ENCODE assay signal across 26 cellular contexts in genomic region chr14:35607380-35607779, GRCh38.
"Had no signal": no experiment of that assay in that cellular context is flagged by ENCODE, and none has a peak within 500 bp of the region (broad histone marks: within the 10 kb centered on the region; RNA-seq: fewer than 3 reads in every experiment).

No MANE protein-coding gene starts in this region.

- H3K27me3 Mint-ChIP-seq: activated naive CD8-positive, alpha-beta T cell treated with anti-CD3 and anti-CD28 coated beads, Interleukin-2, amount 10 ng/mL, durations not matched to agents 7 days and 5 days had no signal

- H3K27me3 ChIP-seq: adrenal gland, breast epithelium, MG63 had no signal

- H3K4me1 Mint-ChIP-seq: WTC11 had no signal

- H3K27ac Mint-ChIP-seq: activated CD8-positive, alpha-beta T cell treated with anti-CD3 and anti-CD28 coated beads, Interleukin-2, amount 10 ng/mL, durations not matched to agents 7 days and 5 days; activated naive CD8-positive, alpha-beta T cell treated with anti-CD3 and anti-CD28 coated beads, Interleukin-2, amount 10 ng/mL, durations not matched to agents 7 days and 5 days; T-helper 1 cell treated with Interleukin-12 subunit alpha and Interleukin-12 subunit beta and Interleukin-4 antibody, amounts not matched to agents 30 μg/mL and 1 μg/mL, for 36 hours; WTC11 had no signal

- H3K4me3 ChIP-seq: adrenal gland, breast epithelium, MG63 had no signal

- H3K4me1 ChIP-seq: adrenal gland, breast epithelium had no signal

- H3K36me3 ChIP-seq: breast epithelium, MG63 had no signal

- H3K27ac ChIP-seq: adrenal gland, breast epithelium, KMS-11 had no signal

- H3K9me3 Mint-ChIP-seq: WTC11 had no signal

- DNase-seq: activated CD4-positive, alpha-beta T cell treated with anti-CD3 and anti-CD28 coated beads for 48 hours; activated CD4-positive, alpha-beta T cell treated with anti-CD3 and anti-CD28 coated beads, Interleukin-2, amount 50 U/mL, for 4 hours; activated CD4-positive, CD25-positive, alpha-beta regulatory T cell treated with anti-CD3 and anti-CD28 coated beads, Interleukin-2, amount 50 U/mL, for 72 hours; activated CD8-positive, alpha-beta memory T cell treated with anti-CD3 and anti-CD28 coated beads, Interleukin-2, amount 50 U/mL, for 48 hours; activated CD8-positive, alpha-beta T cell treated with anti-CD3 and anti-CD28 coated beads, Interleukin-2, amount 10 ng/mL, durations not matched to agents 7 days and 5 days; activated naive CD4-positive, alpha-beta T cell treated with anti-CD3 and anti-CD28 coated beads, Interleukin-2, amount 50 U/mL, for 16 hours; activated naive CD8-positive, alpha-beta T cell treated with anti-CD3 and anti-CD28 coated beads, Interleukin-2, amount 10 ng/mL, durations not matched to agents 7 days and 5 days; activated T-cell treated with anti-CD3 and anti-CD28 coated beads, Interleukin-2, amount 50 U/mL, for 1 hour; adrenal gland; anterior cingulate cortex; MG63; MV-4-11; NCI-H1092 treated with DMSO at 0.1 percent for 48 hours; NCI-H1417 treated with DMSO at 0.1 percent for 48 hours; NCI-H1694; NCI-H2029; NCI-H2107; NCI-H2171 treated with DMSO at 0.1 percent for 48 hours; NCI-H226; NCI-H526 treated with DMSO at 0.1 percent for 48 hours; NCI-H82; T-helper 9 cell had no signal

- ATAC-seq: activated CD8-positive, alpha-beta T cell treated with anti-CD3 and anti-CD28 coated beads, Interleukin-2, amount 10 ng/mL, durations not matched to agents 7 days and 5 days; WTC11 had no signal

- H3K9me3 ChIP-seq: adrenal gland, breast epithelium, MG63 had no signal

- H3K4me3 Mint-ChIP-seq: activated CD8-positive, alpha-beta T cell treated with anti-CD3 and anti-CD28 coated beads, Interleukin-2, amount 10 ng/mL, durations not matched to agents 7 days and 5 days; activated naive CD8-positive, alpha-beta T cell treated with anti-CD3 and anti-CD28 coated beads, Interleukin-2, amount 10 ng/mL, durations not matched to agents 7 days and 5 days; T-helper 1 cell treated with Interleukin-12 subunit alpha and Interleukin-12 subunit beta and Interleukin-4 antibody, amounts not matched to agents 30 μg/mL and 1 μg/mL, for 36 hours; WTC11 had no signal
